In the genomic region with DNA sequence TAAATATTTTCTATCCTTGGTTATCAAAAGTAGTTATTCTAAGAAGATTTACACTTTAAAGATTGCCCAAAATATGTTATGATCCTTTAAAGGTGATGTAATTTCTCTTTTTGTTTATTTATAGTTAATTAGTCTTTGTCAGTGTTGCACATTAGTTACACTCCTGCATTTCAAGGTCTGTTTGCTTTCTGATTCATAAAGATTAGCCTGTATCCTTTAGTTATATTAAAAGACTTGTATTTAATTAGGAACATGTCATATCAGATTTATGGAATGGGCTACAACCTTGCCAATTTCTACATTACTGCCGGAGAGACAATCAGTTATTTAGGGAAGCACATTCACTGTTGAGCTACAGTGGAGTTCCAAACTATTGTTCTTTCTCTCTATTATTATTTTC, we compare ENCODE assay signal across 22 cellular contexts.
DNase-seq lines count a peak whose midpoint lies in the region; ATAC-seq, FAIRE-seq and TF ChIP-seq lines count a peak whose summit lies in the region.
"Had no signal": no experiment of that assay in that cellular context is flagged by ENCODE, and none has a peak within 500 bp of the region (broad histone marks: within the 10 kb centered on the region; RNA-seq: fewer than 3 reads in every experiment).

No MANE protein-coding gene starts in this region.

- no peak; the same call in 2 of the 3 replicates for ATAC-seq in SK-N-SH treated with all-trans-retinoic acid at 6 μM for 48 hours
- no peak for ATAC-seq in GM21717 (IDR thresholded peaks at IDR 0.05; ENCODE audit: unreplicated experiment)
- ATAC-seq: HCT116, HepG2, Panc1 had no signal

- DNase-seq in COR-L47 (lab: John Stamatoyannopoulos, UW) (peak; percentile 10), LNCaP clone FGC (ENCODE audit: low read depth) (peak; percentile 85), NCI-H526 (lab: John Stamatoyannopoulos, UW) (no peak), COLO668 (lab: John Stamatoyannopoulos, UW; ENCODE audit: unreplicated experiment) (no peak)
- DNase-seq: Caco-2, DMS153, EL, GOT3, KG1, MV-4-11, NCI-H1436, NCI-H2029 treated with DMSO at 0.1 percent for 48 hours, NCI-H2171 treated with DMSO at 0.1 percent for 48 hours, NCI-H82, T-helper 9 cell had no signal

- no peak for TF ChIP-seq CTCF in LNCaP clone FGC (IDR thresholded peaks at IDR 0.05; ENCODE audit: control insufficient read depth, extremely low read depth, insufficient read depth)

- H3K4me3 ChIP-seq in LNCaP clone FGC (ENCODE audit: low read depth, low read length): no peak overlapping the region

- FAIRE-seq in islet of Langerhans (lab: Jason Lieb, UNC): peak; percentile 72
- FAIRE-seq: GM12891, HepG2 had no signal

TF ChIP-seq in SK-N-SH treated with all-trans-retinoic acid at 6 μM for 48 hours, 23 proteins besides CTCF, POLR2A, EP300 and RAD21:
- TF ChIP-seq ZC3H10 (CRISPR knock-in tag; IDR thresholded peaks at IDR 0.05) (no peak), ISL1 (CRISPR knock-in tag; IDR thresholded peaks at IDR 0.05) (peak; percentile 81)

Comparison
In these comparisons a context has a peak if more than half of its experiments do, and no peak if none do; other contexts are left out.
1. DNase-seq: peak in COR-L47 (single experiment) and LNCaP clone FGC (single experiment); none in NCI-H526 (0 of 2) and COLO668 (single experiment).